ENCODE assay signal across 8 cellular contexts in genomic region chr17:68020791-68021190, GRCh38. TPM values are rescaled to one million over a fixed set of nuclear protein-coding genes. Genes with fewer than 3 reads are reported as not detected.
A peak's percentile ranks its signal among the peaks of the same experiment; 100 is the strongest.
DNase-seq lines count a peak whose midpoint lies in the region; ATAC-seq and TF ChIP-seq lines count a peak whose summit lies in the region.
"Not testable (repeated sequence)": the region's sequence is repeated elsewhere in the genome, so short reads cannot be mapped to it uniquely, and the experiment has no call there.

No MANE protein-coding gene starts in this region.

- DNase-seq in GM06990 (ENCODE audit: extremely low read depth, insufficient read length) (peak; percentile 24), NCI-H510A treated with DMSO at 0.1 percent for 48 hours (lab: John Stamatoyannopoulos, UW) (peak; percentile 52)
- not testable (repeated sequence) for DNase-seq in activated CD4-positive, alpha-beta T cell treated with anti-CD3 and anti-CD28 coated beads, Interleukin-2, amount 10 ng/mL, durations not matched to agents 7 days and 5 days; body of pancreas; fibroblast of the aortic adventitia (ENCODE audit: low read depth); mesenchymal stem cell; prostate gland (ENCODE audit: low spot score); transverse colon

- H3K4me3 ChIP-seq in GM06990 (replicated peaks; ENCODE audit: low read depth, low read length) (peak overlapping the region; percentile 69; the same call in 1 of the 2 replicates), fibroblast of the aortic adventitia (ENCODE audit: low read depth, low read length) (peak overlapping the region; percentile 69), mesenchymal stem cell (ENCODE audit: insufficient read depth in 1 of 2, low read depth in 1 of 2, low read length in 2 of 2) (peak overlapping the region in 1 of 2 experiments; percentile 84), prostate gland (peak overlapping the region; percentile 47 to 49), transverse colon (peak overlapping the region in 3 of 4 donors; percentile 50 to 81 (median 59))
- not testable (repeated sequence) for H3K4me3 ChIP-seq in body of pancreas

- not testable (repeated sequence) for ATAC-seq in body of pancreas

- peak overlapping the region; percentile 81 for H3K4me3 Mint-ChIP-seq in activated CD4-positive, alpha-beta T cell treated with anti-CD3 and anti-CD28 coated beads, Interleukin-2, amount 10 ng/mL, durations not matched to agents 7 days and 5 days

- not testable (repeated sequence) for H4K91ac ChIP-seq in mesenchymal stem cell (ENCODE audit: low read length)

- H3K9ac ChIP-seq in mesenchymal stem cell (ENCODE audit: low read length): peak overlapping the region; percentile 83

- not testable (repeated sequence) for TF ChIP-seq POLR2A in body of pancreas (IDR thresholded peaks at IDR 0.05); prostate gland (IDR thresholded peaks at IDR 0.05); transverse colon (IDR thresholded peaks at IDR 0.05)

- not testable (repeated sequence) for H3K18ac ChIP-seq in mesenchymal stem cell (ENCODE audit: low read depth in 1 of 2, low read length in 2 of 2)

- 80 to 83% methylated on average over 13 of the region's 13 CpGs for WGBS in body of pancreas, 2 donors
- WGBS in mesenchymal stem cell: 89% methylated on average over 13 of the region's 13 CpGs
- 87% methylated on average over 13 of the region's 13 CpGs for WGBS in prostate gland
- 73 to 78% methylated on average over 9 to 13 of the region's 13 CpGs for WGBS in transverse colon (ENCODE audit: low coverage in 1 of 2), 2 donors

- not testable (repeated sequence) for H3K23ac ChIP-seq in mesenchymal stem cell (ENCODE audit: low read length in 2 of 2)

- not testable (repeated sequence) for H3K9me3 ChIP-seq in body of pancreas; mesenchymal stem cell (ENCODE audit: control insufficient read depth, low read length); prostate gland; transverse colon

- not testable (repeated sequence) for TF ChIP-seq EP300 in transverse colon (IDR thresholded peaks at IDR 0.05; ENCODE audit: low read depth)

- POLR2A ChIA-PET in activated CD4-positive, alpha-beta T cell treated with anti-CD3 and anti-CD28 coated beads, Interleukin-2, amount 10 ng/mL, durations not matched to agents 7 days and 5 days (lab: Charles Lee): not testable (repeated sequence)

- H2BK15ac ChIP-seq in mesenchymal stem cell (ENCODE audit: low read depth, poor library complexity, severe bottlenecking): not testable (repeated sequence)

- not testable (repeated sequence) for H3K36me3 Mint-ChIP-seq in activated CD4-positive, alpha-beta T cell treated with anti-CD3 and anti-CD28 coated beads, Interleukin-2, amount 10 ng/mL, durations not matched to agents 7 days and 5 days (ENCODE audit: low read depth)

- not testable (repeated sequence) for H3K9me3 Mint-ChIP-seq in activated CD4-positive, alpha-beta T cell treated with anti-CD3 and anti-CD28 coated beads, Interleukin-2, amount 10 ng/mL, durations not matched to agents 7 days and 5 days

- H3K79me1 ChIP-seq in mesenchymal stem cell (replicated peaks; ENCODE audit: low read length, poor library complexity, severe bottlenecking): not testable (repeated sequence)

- H2BK5ac ChIP-seq in mesenchymal stem cell (ENCODE audit: low read depth, low read length, poor library complexity, severe bottlenecking): not testable (repeated sequence)

- peaks cover 12% of the 10 kb centered on the region for H3K4me1 ChIP-seq in body of pancreas
- H3K4me1 ChIP-seq in mesenchymal stem cell (ENCODE audit: control insufficient read depth, insufficient read depth, low read depth, low read length); prostate gland (replicated peaks); transverse colon: not testable (repeated sequence)

- H2BK120ac ChIP-seq in mesenchymal stem cell (ENCODE audit: low read depth, low read length): not testable (repeated sequence)

- in situ Hi-C loops in transverse colon (cut with MboI; ENCODE audit: low pct_ligation_motif_present in 1 of 4, low pct_unique_long_range_greater_than_20kb in 1 of 4, low sequenced_read_pairs in 3 of 4): not testable (repeated sequence)

- TF ChIP-seq CTCF in GM06990 (IDR thresholded peaks at IDR 0.05; ENCODE audit: insufficient read depth, low read length, poor library complexity, severe bottlenecking); body of pancreas (IDR thresholded peaks at IDR 0.05); fibroblast of the aortic adventitia (IDR thresholded peaks at IDR 0.05; ENCODE audit: insufficient read depth, low read length); prostate gland (IDR thresholded peaks at IDR 0.05); transverse colon (IDR thresholded peaks at IDR 0.05): not testable (repeated sequence)

- not testable (repeated sequence) for H3K14ac ChIP-seq in mesenchymal stem cell (ENCODE audit: low read length in 2 of 2)

- not testable (repeated sequence) for H2AK5ac ChIP-seq in mesenchymal stem cell (ENCODE audit: low read length, severe bottlenecking)

- CTCF ChIA-PET in activated CD4-positive, alpha-beta T cell treated with anti-CD3 and anti-CD28 coated beads, Interleukin-2, amount 10 ng/mL, durations not matched to agents 7 days and 5 days (lab: Charles Lee): interaction anchor here (0.6 to 1.8 kb wide), 3 partner anchors 12 to 26 kb away, joined by 3 to 18 read pairs (median 3); no protein-coding TSS in a partner anchor

- not testable (repeated sequence) for H2AFZ ChIP-seq in mesenchymal stem cell (ENCODE audit: low read depth, low read length)

- H3K4me1 Mint-ChIP-seq in activated CD4-positive, alpha-beta T cell treated with anti-CD3 and anti-CD28 coated beads, Interleukin-2, amount 10 ng/mL, durations not matched to agents 7 days and 5 days: peaks cover 14% of the 10 kb centered on the region

- H3K27me3 Mint-ChIP-seq in activated CD4-positive, alpha-beta T cell treated with anti-CD3 and anti-CD28 coated beads, Interleukin-2, amount 10 ng/mL, durations not matched to agents 7 days and 5 days: not testable (repeated sequence)

- intact Hi-C loops in body of pancreas (cut with DNase I); prostate gland (cut with DNase I); transverse colon (cut with DNase I; ENCODE audit: low total_unique reads): not testable (repeated sequence)

- not testable (repeated sequence) for H4K8ac ChIP-seq in mesenchymal stem cell (ENCODE audit: low read length)

- peak overlapping the region; percentile 94 for H3K27ac Mint-ChIP-seq in activated CD4-positive, alpha-beta T cell treated with anti-CD3 and anti-CD28 coated beads, Interleukin-2, amount 10 ng/mL, durations not matched to agents 7 days and 5 days

- H3K36me3 ChIP-seq in GM06990 (ENCODE audit: control insufficient read depth, insufficient read depth, low read length); body of pancreas (replicated peaks in 1 of 2; ENCODE audit: insufficient read depth in 1 of 2, low read depth in 2 of 2); mesenchymal stem cell (ENCODE audit: control insufficient read depth in 1 of 2, insufficient read depth in 2 of 2, low read depth in 1 of 2, low read length in 2 of 2); prostate gland; transverse colon: not testable (repeated sequence)

- H3K27me3 ChIP-seq in GM06990 (replicated peaks; ENCODE audit: control insufficient read depth, insufficient read depth, low read length); body of pancreas; mesenchymal stem cell (ENCODE audit: control insufficient read depth in 1 of 2, insufficient read depth in 1 of 2, low read length in 2 of 2); prostate gland (replicated peaks; ENCODE audit: insufficient read depth); transverse colon: not testable (repeated sequence)

- H3K27ac ChIP-seq in body of pancreas (peak overlapping the region; percentile 13 to 91 (median 88)), prostate gland (peak overlapping the region; percentile 83 to 90), transverse colon (peak overlapping the region; percentile 90 to 91 (median 91))
- not testable (repeated sequence) for H3K27ac ChIP-seq in mesenchymal stem cell (ENCODE audit: low read length, poor library complexity, severe bottlenecking)

- not testable (repeated sequence) for H3K4ac ChIP-seq in mesenchymal stem cell (ENCODE audit: low read depth in 1 of 2, low read length in 2 of 2)

- H3K4me2 ChIP-seq in mesenchymal stem cell (ENCODE audit: low read length, poor library complexity, severe bottlenecking): not testable (repeated sequence)

- not testable (repeated sequence) for H2BK12ac ChIP-seq in mesenchymal stem cell (ENCODE audit: low read length in 2 of 2)

RNA-seq across cellular contexts. Expression of gene KPNA2, which starts 14.7 kb away (rescaled TPM):
- 100 to 1,000 TPM; 265 to 292 TPM for total RNA-seq in activated CD4-positive, alpha-beta T cell treated with anti-CD3 and anti-CD28 coated beads, Interleukin-2, amount 10 ng/mL, durations not matched to agents 7 days and 5 days
- total RNA-seq in body of pancreas (1 to 10 TPM; 4.6 to 5.2 TPM), fibroblast of the aortic adventitia (ENCODE audit: low replicate concordance) (83.9 and 134 TPM in 2 replicates), prostate gland (10 to 100 TPM; 13.4 to 68.4 TPM), transverse colon (10 to 100 TPM in 3 of 4 donors, 1 to 10 TPM in 1; 3.4 to 21.5 (median 11.0) TPM)
- 92.3 TPM for polyA plus RNA-seq in mesenchymal stem cell (2013, experiment 1 of 2)
- 90.7 TPM for polyA plus RNA-seq in mesenchymal stem cell (2013, experiment 2 of 2)

RNA-seq across cellular contexts. Expression of gene C17orf58, which starts 24.5 kb away (rescaled TPM):
- total RNA-seq in activated CD4-positive, alpha-beta T cell treated with anti-CD3 and anti-CD28 coated beads, Interleukin-2, amount 10 ng/mL, durations not matched to agents 7 days and 5 days: 1 to 10 TPM; 3.5 to 4.7 TPM
- total RNA-seq in body of pancreas: 1 to 10 TPM; 6.0 to 6.3 TPM
- total RNA-seq in fibroblast of the aortic adventitia (ENCODE audit: low replicate concordance): 4.9 and 11.7 TPM in 2 replicates
- 15.1 TPM for polyA plus RNA-seq in mesenchymal stem cell (2013, experiment 1 of 2)
- polyA plus RNA-seq in mesenchymal stem cell (2013, experiment 2 of 2): 15.3 TPM
- total RNA-seq in prostate gland: 10 to 100 TPM; 22.0 to 22.7 TPM
- total RNA-seq in transverse colon: 10 to 100 TPM in 2 of 4 donors, 1 to 10 TPM in 1, under 1 TPM in 1; 0.80 to 19.5 (median 8.1) TPM
